Comparison of ENCODE assay signal across 8 cellular contexts in genomic region chr10:72260588-72261322, GRCh38. TPM values are rescaled to one million over a fixed set of nuclear protein-coding genes. Genes with fewer than 3 reads are reported as not detected.
A peak's percentile ranks its signal among the peaks of the same experiment; 100 is the strongest.
DNase-seq lines count a peak whose midpoint lies in the region; ATAC-seq lines count a peak whose summit lies in the region.

No MANE protein-coding gene starts in this region.

- H3K9me3 ChIP-seq in endocrine pancreas (ENCODE audit: control insufficient read depth, low read length) = no peaks in the 10 kb centered on the region

- H3K9ac ChIP-seq in endocrine pancreas (ENCODE audit: control insufficient read depth, insufficient read depth, low read length) = peak overlapping the region; percentile 50

- H3K4me3 ChIP-seq in endocrine pancreas (ENCODE audit: control insufficient read depth, insufficient read depth, low read length) = peak overlapping the region; percentile 20

- peak; percentile 64 for ATAC-seq in GM19023 (IDR thresholded peaks at IDR 0.05; ENCODE audit: unreplicated experiment)
- ATAC-seq in HG03159 (IDR thresholded peaks at IDR 0.05; ENCODE audit: unreplicated experiment) = peak; percentile 59

- no peaks in the 10 kb centered on the region for H3K27me3 ChIP-seq in endocrine pancreas (ENCODE audit: control insufficient read depth, insufficient read depth, low read length)

- peak; percentile 92 for DNase-seq in AG08395 (ENCODE audit: low spot score)
- peak; percentile 45 for DNase-seq in NCI-H774 (lab: John Stamatoyannopoulos, UW)
- DNase-seq in activated CD8-positive, alpha-beta memory T cell treated with anti-CD3 and anti-CD28 coated beads for 4 hours (ENCODE audit: low read depth in 2 of 2) = peak; percentile 60 to 66
- DNase-seq in mesenteric fat pad (ENCODE audit: low spot score) = peak; percentile 94
- peak; percentile 89 to 91 for DNase-seq in stimulated activated CD8-positive, alpha-beta memory T cell treated with anti-CD3 and anti-CD28 coated beads, Interleukin-15, amount 100 ng/mL, for 48 hours (ENCODE audit: low read depth in 2 of 2)

- H3K36me3 ChIP-seq in endocrine pancreas (ENCODE audit: control insufficient read depth, insufficient read depth, low read length) = no peaks in the 10 kb centered on the region

- H3K4me1 ChIP-seq in endocrine pancreas (ENCODE audit: control insufficient read depth, insufficient read depth, low read length) = no peaks in the 10 kb centered on the region

RNA-seq across cellular contexts. Expression of gene DDIT4, which starts 13.0 kb away (rescaled TPM):
- 236 TPM for total RNA-seq in mesenteric fat pad

RNA-seq across cellular contexts. Expression of gene ASCC1, which starts 44.7 kb away (rescaled TPM):
- 29.2 TPM for total RNA-seq in mesenteric fat pad

RNA-seq across cellular contexts. Expression of gene ANAPC16, which starts 44.9 kb away (rescaled TPM):
- 80.9 TPM for total RNA-seq in mesenteric fat pad

Comparison
In these comparisons a context has a peak if more than half of its experiments do, and no peak if none do; other contexts are left out.
1. Peak in every context shown above with its lines: DNase-seq, ATAC-seq and H3K4me3 ChIP-seq.